9 cellular contexts compared by ENCODE assay signal in genomic region chr14:101559624-101560533, GRCh38. TPM values are rescaled to one million over a fixed set of nuclear protein-coding genes. Genes with fewer than 3 reads are reported as not detected.
DNase-seq lines count a peak whose midpoint lies in the region; ATAC-seq and TF ChIP-seq lines count a peak whose summit lies in the region.
"Had no signal": no experiment of that assay in that cellular context is flagged by ENCODE, and none has a peak within 500 bp of the region (broad histone marks: within the 10 kb centered on the region; RNA-seq: fewer than 3 reads in every experiment).

No MANE protein-coding gene starts in this region.

- peaks cover 27 to 76% (median 50%) of the 10 kb centered on the region in 5 donors for H3K27me3 Mint-ChIP-seq in naive thymus-derived CD8-positive, alpha-beta T cell
- H3K27me3 Mint-ChIP-seq in CD8-positive, alpha-beta T cell (ENCODE audit: low read depth): peaks cover 48% of the 10 kb centered on the region

- H3K36me3 Mint-ChIP-seq in naive thymus-derived CD8-positive, alpha-beta T cell: peaks cover 0 to 6% (median 1%) of the 10 kb centered on the region in 3 donors
- no peaks in the 10 kb centered on the region for H3K36me3 Mint-ChIP-seq in CD8-positive, alpha-beta T cell

- POLR2A ChIA-PET in naive thymus-derived CD8-positive, alpha-beta T cell (lab: Charles Lee): no interaction called here
- POLR2A ChIA-PET in CD8-positive, alpha-beta T cell (lab: Charles Lee): no interaction called here

- intact Hi-C loops in lower leg skin (cut with DNase I; ENCODE audit: low total_unique reads) (no loop called here), tibial artery (cut with DNase I; ENCODE audit: low total_unique reads) (no loop called here)
- intact Hi-C loops in CD8-positive, alpha-beta T cell (cut with DNase I, micrococcal nuclease): no loop called here

- no peak overlapping the region for H3K4me3 Mint-ChIP-seq in naive thymus-derived CD8-positive, alpha-beta T cell
- no peak overlapping the region for H3K4me3 Mint-ChIP-seq in CD8-positive, alpha-beta T cell

- no peak for TF ChIP-seq CTCF in lower leg skin (IDR thresholded peaks at IDR 0.05)
- peak in 1 of 2 experiments; percentile 12 for TF ChIP-seq CTCF in tibial artery (IDR thresholded peaks at IDR 0.05)
- TF ChIP-seq CTCF in CD8-positive, alpha-beta T cell (IDR thresholded peaks at IDR 0.05): no peak

- H3K9me3 Mint-ChIP-seq in naive thymus-derived CD8-positive, alpha-beta T cell: peaks cover 0 to 12% (median 0%) of the 10 kb centered on the region in 9 donors
- no peaks in the 10 kb centered on the region for H3K9me3 Mint-ChIP-seq in CD8-positive, alpha-beta T cell

- DNase-seq in activated CD4-positive, alpha-beta T cell treated with anti-CD3 and anti-CD28 coated beads for 48 hours: peak; percentile 21
- no peak for DNase-seq in activated CD4-positive, alpha-beta T cell treated with anti-CD3 and anti-CD28 coated beads, Interleukin-2, amount 50 U/mL, for 4 hours
- no peak for DNase-seq in lower leg skin (ENCODE audit: low spot score in 2 of 2)
- DNase-seq in tibial artery: no peak
- no peak for DNase-seq in naive thymus-derived CD8-positive, alpha-beta T cell
- no peak for DNase-seq in CD8-positive, alpha-beta T cell
- DNase-seq in NCI-H2081 treated with DMSO at 0.1 percent for 48 hours (lab: John Stamatoyannopoulos, UW): no peak
- DNase-seq: SHP77 had no signal

- TF ChIP-seq POLR2A in lower leg skin (IDR thresholded peaks at IDR 0.05): no peak

- H3K27me3 ChIP-seq in ectodermal cell (ENCODE audit: control insufficient read depth, insufficient read depth, low read length, poor library complexity, severe bottlenecking): peaks cover 74% of the 10 kb centered on the region
- peaks cover 0 to 88% of the 10 kb centered on the region in 2 donors for H3K27me3 ChIP-seq in tibial artery
- H3K27me3 ChIP-seq in CD8-positive, alpha-beta T cell (ENCODE audit: insufficient read depth, low read length): no peaks in the 10 kb centered on the region

- no peak for ATAC-seq in naive thymus-derived CD8-positive, alpha-beta T cell
- no peak for ATAC-seq in CD8-positive, alpha-beta T cell

- H3K4me1 ChIP-seq in ectodermal cell (ENCODE audit: control insufficient read depth, insufficient read depth, low read length) (peaks cover 17% of the 10 kb centered on the region), tibial artery (peaks cover 0 to 38% (median 4%) of the 10 kb centered on the region in 4 donors)
- no peaks in the 10 kb centered on the region for H3K4me1 ChIP-seq in CD8-positive, alpha-beta T cell (ENCODE audit: insufficient read depth, low read length)

- H3K27ac Mint-ChIP-seq in naive thymus-derived CD8-positive, alpha-beta T cell: no peak overlapping the region
- H3K27ac Mint-ChIP-seq in CD8-positive, alpha-beta T cell: no peak overlapping the region

- peak overlapping the region; percentile 40 for H3K4me3 ChIP-seq in ectodermal cell (ENCODE audit: insufficient read depth, low read depth, low read length)
- peak overlapping the region; percentile 7 for H3K4me3 ChIP-seq in lower leg skin (ENCODE audit: low read depth, poor library complexity, severe bottlenecking)
- H3K4me3 ChIP-seq in tibial artery: peak overlapping the region; percentile 47 to 51
- H3K4me3 ChIP-seq in CD8-positive, alpha-beta T cell (ENCODE audit: low read depth, low read length): no peak overlapping the region

- no peaks in the 10 kb centered on the region for H3K9me3 ChIP-seq in ectodermal cell (ENCODE audit: control insufficient read depth, low read length)
- peaks cover 0 to 12% (median 12%) of the 10 kb centered on the region in 3 donors for H3K9me3 ChIP-seq in tibial artery
- H3K9me3 ChIP-seq in CD8-positive, alpha-beta T cell (ENCODE audit: low read length): no peaks in the 10 kb centered on the region

- no peaks in the 10 kb centered on the region for H3K36me3 ChIP-seq in ectodermal cell (ENCODE audit: control insufficient read depth, insufficient read depth, low read length)
- H3K36me3 ChIP-seq in tibial artery: no peaks in the 10 kb centered on the region
- H3K36me3 ChIP-seq in CD8-positive, alpha-beta T cell (ENCODE audit: insufficient read depth, low read length): no peaks in the 10 kb centered on the region

- CTCF ChIA-PET in CD8-positive, alpha-beta T cell (lab: Charles Lee): no interaction called here

- peaks cover 5 to 12% (median 9%) of the 10 kb centered on the region in 4 donors for H3K4me1 Mint-ChIP-seq in naive thymus-derived CD8-positive, alpha-beta T cell
- peaks cover 7% of the 10 kb centered on the region for H3K4me1 Mint-ChIP-seq in CD8-positive, alpha-beta T cell (ENCODE audit: low read depth)

- H3K27ac ChIP-seq in ectodermal cell (ENCODE audit: insufficient read depth, low read depth, low read length, poor library complexity, severe bottlenecking) (no peak overlapping the region), tibial artery (peak overlapping the region; percentile 47 to 55)
- H3K27ac ChIP-seq in CD8-positive, alpha-beta T cell (ENCODE audit: low read depth, low read length): no peak overlapping the region

- WGBS in ectodermal cell, 2 experiments: 1 to 2% methylated on average over 113 of the region's 113 CpGs
- WGBS in lower leg skin, 2 donors: 2 to 3% methylated on average over 13 to 30 of the region's 113 CpGs

RNA-seq across cellular contexts. Expression of gene DIO3, which starts 1.4 kb away (rescaled TPM):
- 1.7 TPM for polyA plus RNA-seq in ectodermal cell (2013, experiment 1 of 4)
- 2.4 TPM for polyA plus RNA-seq in ectodermal cell (2013, experiment 2 of 4)
- 2.0 TPM for polyA plus RNA-seq in ectodermal cell (2013, experiment 3 of 4)
- 2.4 TPM for polyA plus RNA-seq in ectodermal cell (2013, experiment 4 of 4)
- total RNA-seq in lower leg skin: 1 to 10 TPM; 2.3 to 3.7 (median 2.7) TPM
- total RNA-seq in naive thymus-derived CD8-positive, alpha-beta T cell: not detected
- polyA plus RNA-seq in naive thymus-derived CD8-positive, alpha-beta T cell: not detected
- total RNA-seq in CD8-positive, alpha-beta T cell: not detected

Comparison
In these comparisons a context has a peak if more than half of its experiments do, and no peak if none do; other contexts are left out.
1. H3K27ac ChIP-seq: peak in tibial artery (2 of 2); none in ectodermal cell (single experiment) and CD8-positive, alpha-beta T cell (single experiment).